18 cellular contexts compared by ENCODE assay signal in the genomic region with DNA sequence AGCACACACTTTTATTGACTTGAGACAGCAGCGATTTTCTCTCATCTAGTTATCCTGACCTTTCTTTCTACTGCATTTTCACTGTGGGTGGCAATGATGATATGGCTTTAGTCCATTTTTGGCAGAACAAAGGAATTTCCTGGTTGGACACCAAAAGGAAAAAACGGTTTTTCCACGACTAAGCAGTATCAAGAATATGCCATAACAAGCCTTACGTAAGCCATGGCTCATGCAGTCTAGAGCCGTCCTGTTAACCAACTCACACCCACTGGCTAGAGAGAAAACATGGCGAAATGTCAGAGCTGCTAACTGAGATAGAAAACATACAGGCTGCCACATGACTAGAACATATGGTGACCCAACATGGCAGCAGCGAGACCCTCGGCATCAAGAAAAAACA.
DNase-seq lines count a peak whose midpoint lies in the region; ATAC-seq lines count a peak whose summit lies in the region.
"Had no signal": no experiment of that assay in that cellular context is flagged by ENCODE, and none has a peak within 500 bp of the region (broad histone marks: within the 10 kb centered on the region; RNA-seq: fewer than 3 reads in every experiment).

No MANE protein-coding gene starts in this region.

- DNase-seq in NCI-H2171 treated with DMSO at 0.1 percent for 48 hours (lab: John Stamatoyannopoulos, UW) (peak; percentile 19), NCI-H2171 (lab: John Stamatoyannopoulos, UW) (no peak), cerebellar cortex (ENCODE audit: low spot score) (peak; percentile 20), skeletal muscle cell (ENCODE audit: low read depth) (peak; percentile 58), activated gamma-delta T cell (lab: John Stamatoyannopoulos, UW) (no peak)
- DNase-seq in stimulated activated CD4-positive, alpha-beta T cell treated with anti-CD3 and anti-CD28 coated beads, Interleukin-4, amount 100 ng/mL, for 4 hours: no peak
- DNase-seq: CD4-positive, CD25-positive, alpha-beta regulatory T cell; DMS153; DMS79 treated with DMSO at 0.1 percent for 48 hours; EL; GDM1; HCEC 1CT; HFFc6; Karpas-422 had no signal

- no peak overlapping the region for H3K4me3 ChIP-seq in skeletal muscle cell (ENCODE audit: low read depth, low read length)
- H3K4me3 ChIP-seq: BLaER1 treated with 17β-estradiol and CSF1 and Interleukin-3, amounts not matched to agents 10 nM and 100 nM; K562 had no signal

- ATAC-seq in GM18873 (IDR thresholded peaks at IDR 0.05; ENCODE audit: low FRiP score, unreplicated experiment) (no peak), GM19328 (IDR thresholded peaks at IDR 0.05; ENCODE audit: unreplicated experiment) (no peak)
- ATAC-seq: K562 had no signal

Comparison
In these comparisons a context has a peak if more than half of its experiments do, and no peak if none do; other contexts are left out.
1. DNase-seq: peak in NCI-H2171 treated with DMSO at 0.1 percent for 48 hours (single experiment), cerebellar cortex (single experiment) and skeletal muscle cell (single experiment); none in NCI-H2171 (single experiment), activated gamma-delta T cell (single experiment) and stimulated activated CD4-positive, alpha-beta T cell treated with anti-CD3 and anti-CD28 coated beads, Interleukin-4, amount 100 ng/mL, for 4 hours (0 of 2).